Comparison of ENCODE assay signal across 1 cellular context in genomic region chr18:50287441-50288347, GRCh38.
TF ChIP-seq lines count a peak whose summit lies in the region.

TSS of gene CXXC1 (minus strand) at chr18:50287692. CDS start at chr18:50287589, 103 bp downstream.

TF ChIP-seq in GM12878, 131 proteins besides CTCF, POLR2A, EP300 and RAD21 (continued from another document and continues in another):
- TF ChIP-seq, protein P1, sequence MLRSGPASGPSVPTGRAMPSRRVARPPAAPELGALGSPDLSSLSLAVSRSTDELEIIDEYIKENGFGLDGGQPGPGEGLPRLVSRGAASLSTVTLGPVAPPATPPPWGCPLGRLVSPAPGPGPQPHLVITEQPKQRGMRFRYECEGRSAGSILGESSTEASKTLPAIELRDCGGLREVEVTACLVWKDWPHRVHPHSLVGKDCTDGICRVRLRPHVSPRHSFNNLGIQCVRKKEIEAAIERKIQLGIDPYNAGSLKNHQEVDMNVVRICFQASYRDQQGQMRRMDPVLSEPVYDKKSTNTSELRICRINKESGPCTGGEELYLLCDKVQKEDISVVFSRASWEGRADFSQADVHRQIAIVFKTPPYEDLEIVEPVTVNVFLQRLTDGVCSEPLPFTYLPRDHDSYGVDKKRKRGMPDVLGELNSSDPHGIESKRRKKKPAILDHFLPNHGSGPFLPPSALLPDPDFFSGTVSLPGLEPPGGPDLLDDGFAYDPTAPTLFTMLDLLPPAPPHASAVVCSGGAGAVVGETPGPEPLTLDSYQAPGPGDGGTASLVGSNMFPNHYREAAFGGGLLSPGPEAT (IDR thresholded peaks at IDR 0.05; ENCODE audit: low read depth) = peak; percentile 39; the same call in 1 of the 2 replicates
- TF ChIP-seq FOXM1 (IDR thresholded peaks at IDR 0.05; ENCODE audit: low read depth, low read length) (no peak), SRF (IDR thresholded peaks at IDR 0.05; ENCODE audit: low read depth in 2 of 2, low read length in 2 of 2) (no peak), GABPA (IDR thresholded peaks at IDR 0.05; ENCODE audit: low read depth) (no peak), HDAC6 (IDR thresholded peaks at IDR 0.05; ENCODE audit: unreplicated experiment) (no peak), ELK1 (IDR thresholded peaks at IDR 0.05; ENCODE audit: low read depth, low read length) (peak; percentile 60), BCLAF1 (IDR thresholded peaks at IDR 0.05) (no peak), NFXL1 (IDR thresholded peaks at IDR 0.05; ENCODE audit: borderline replicate concordance) (no peak), HDAC2 (IDR thresholded peaks at IDR 0.05) (no peak), BCL11A (IDR thresholded peaks at IDR 0.05; ENCODE audit: low read depth, low read length) (no peak), POLR2AphosphoS2 (IDR thresholded peaks at IDR 0.05; ENCODE audit: low read depth, low read length) (no peak), MTA2 (IDR thresholded peaks at IDR 0.05; ENCODE audit: low read depth) (no peak), CHD4 (IDR thresholded peaks at IDR 0.05) (no peak), SMAD1 (IDR thresholded peaks at IDR 0.05; ENCODE audit: low read depth, partially characterized antibody) (no peak), STAT1 (conservative IDR thresholded peaks at IDR 0.05) (peak; percentile 84), RBBP5 (conservative IDR thresholded peaks at IDR 0.05) (no peak), MYB (IDR thresholded peaks at IDR 0.05; ENCODE audit: borderline replicate concordance, low read depth, low read length) (no peak), IKZF2 (IDR thresholded peaks at IDR 0.05) (peak in 1 of 2 experiments; percentile 33; a peak in 1 of 4 replicates), SMAD5 (IDR thresholded peaks at IDR 0.05; ENCODE audit: low read depth) (peak; percentile 60; the same call in 1 of the 2 replicates), NR2F1 (conservative IDR thresholded peaks at IDR 0.05) (no peak; the same call in 1 of the 2 replicates), ATF3 (IDR thresholded peaks at IDR 0.05; ENCODE audit: borderline replicate concordance, extremely low read depth, low read depth, low read length) (no peak), RUNX3 (IDR thresholded peaks at IDR 0.05; ENCODE audit: low read length) (no peak), ATF7 (IDR thresholded peaks at IDR 0.05; ENCODE audit: low read depth) (peak; percentile 83), SMC3 (IDR thresholded peaks at IDR 0.05; ENCODE audit: borderline replicate concordance, low read length) (peak; percentile 27), SREBF1 (IDR thresholded peaks at IDR 0.05; ENCODE audit: low read length) (peak; percentile 58), NFYA (IDR thresholded peaks at IDR 0.05; ENCODE audit: borderline replicate concordance, low read depth, low read length) (no peak), MXI1 (IDR thresholded peaks at IDR 0.05; ENCODE audit: low read depth, low read length) (peak; percentile 76; the same call in 1 of the 2 replicates), TCF12 (IDR thresholded peaks at IDR 0.05; ENCODE audit: low read depth, low read length) (peak; percentile 35; the same call in 1 of the 2 replicates), NKRF (conservative IDR thresholded peaks at IDR 0.05) (peak; percentile 73), MYC (IDR thresholded peaks at IDR 0.05; ENCODE audit: insufficient read depth, insufficient read length, insufficient replicate concordance, low read length, severe bottlenecking) (no peak), BHLHE40 (IDR thresholded peaks at IDR 0.05; ENCODE audit: borderline replicate concordance in 1 of 2, low read depth in 2 of 2, low read length in 1 of 2) (peak; percentile 44 to 46; a peak in 3 of 4 replicates), SMARCA5 (IDR thresholded peaks at IDR 0.05) (peak; percentile 79; the same call in 1 of the 2 replicates), YY1 (IDR thresholded peaks at IDR 0.05; ENCODE audit: low read depth, low read length) (peak; percentile 100), IRF4 (IDR thresholded peaks at IDR 0.05; ENCODE audit: low read depth, low read length) (no peak)
- TF ChIP-seq, protein P2, sequence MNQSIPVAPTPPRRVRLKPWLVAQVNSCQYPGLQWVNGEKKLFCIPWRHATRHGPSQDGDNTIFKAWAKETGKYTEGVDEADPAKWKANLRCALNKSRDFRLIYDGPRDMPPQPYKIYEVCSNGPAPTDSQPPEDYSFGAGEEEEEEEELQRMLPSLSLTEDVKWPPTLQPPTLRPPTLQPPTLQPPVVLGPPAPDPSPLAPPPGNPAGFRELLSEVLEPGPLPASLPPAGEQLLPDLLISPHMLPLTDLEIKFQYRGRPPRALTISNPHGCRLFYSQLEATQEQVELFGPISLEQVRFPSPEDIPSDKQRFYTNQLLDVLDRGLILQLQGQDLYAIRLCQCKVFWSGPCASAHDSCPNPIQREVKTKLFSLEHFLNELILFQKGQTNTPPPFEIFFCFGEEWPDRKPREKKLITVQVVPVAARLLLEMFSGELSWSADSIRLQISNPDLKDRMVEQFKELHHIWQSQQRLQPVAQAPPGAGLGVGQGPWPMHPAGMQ (IDR thresholded peaks at IDR 0.05; ENCODE audit: borderline replicate concordance) = no peak
- TF ChIP-seq, protein P3, sequence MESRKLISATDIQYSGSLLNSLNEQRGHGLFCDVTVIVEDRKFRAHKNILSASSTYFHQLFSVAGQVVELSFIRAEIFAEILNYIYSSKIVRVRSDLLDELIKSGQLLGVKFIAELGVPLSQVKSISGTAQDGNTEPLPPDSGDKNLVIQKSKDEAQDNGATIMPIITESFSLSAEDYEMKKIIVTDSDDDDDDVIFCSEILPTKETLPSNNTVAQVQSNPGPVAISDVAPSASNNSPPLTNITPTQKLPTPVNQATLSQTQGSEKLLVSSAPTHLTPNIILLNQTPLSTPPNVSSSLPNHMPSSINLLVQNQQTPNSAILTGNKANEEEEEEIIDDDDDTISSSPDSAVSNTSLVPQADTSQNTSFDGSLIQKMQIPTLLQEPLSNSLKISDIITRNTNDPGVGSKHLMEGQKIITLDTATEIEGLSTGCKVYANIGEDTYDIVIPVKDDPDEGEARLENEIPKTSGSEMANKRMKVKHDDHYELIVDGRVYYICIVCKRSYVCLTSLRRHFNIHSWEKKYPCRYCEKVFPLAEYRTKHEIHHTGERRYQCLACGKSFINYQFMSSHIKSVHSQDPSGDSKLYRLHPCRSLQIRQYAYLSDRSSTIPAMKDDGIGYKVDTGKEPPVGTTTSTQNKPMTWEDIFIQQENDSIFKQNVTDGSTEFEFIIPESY (IDR thresholded peaks at IDR 0.05) = no peak
- TF ChIP-seq, protein P4, sequence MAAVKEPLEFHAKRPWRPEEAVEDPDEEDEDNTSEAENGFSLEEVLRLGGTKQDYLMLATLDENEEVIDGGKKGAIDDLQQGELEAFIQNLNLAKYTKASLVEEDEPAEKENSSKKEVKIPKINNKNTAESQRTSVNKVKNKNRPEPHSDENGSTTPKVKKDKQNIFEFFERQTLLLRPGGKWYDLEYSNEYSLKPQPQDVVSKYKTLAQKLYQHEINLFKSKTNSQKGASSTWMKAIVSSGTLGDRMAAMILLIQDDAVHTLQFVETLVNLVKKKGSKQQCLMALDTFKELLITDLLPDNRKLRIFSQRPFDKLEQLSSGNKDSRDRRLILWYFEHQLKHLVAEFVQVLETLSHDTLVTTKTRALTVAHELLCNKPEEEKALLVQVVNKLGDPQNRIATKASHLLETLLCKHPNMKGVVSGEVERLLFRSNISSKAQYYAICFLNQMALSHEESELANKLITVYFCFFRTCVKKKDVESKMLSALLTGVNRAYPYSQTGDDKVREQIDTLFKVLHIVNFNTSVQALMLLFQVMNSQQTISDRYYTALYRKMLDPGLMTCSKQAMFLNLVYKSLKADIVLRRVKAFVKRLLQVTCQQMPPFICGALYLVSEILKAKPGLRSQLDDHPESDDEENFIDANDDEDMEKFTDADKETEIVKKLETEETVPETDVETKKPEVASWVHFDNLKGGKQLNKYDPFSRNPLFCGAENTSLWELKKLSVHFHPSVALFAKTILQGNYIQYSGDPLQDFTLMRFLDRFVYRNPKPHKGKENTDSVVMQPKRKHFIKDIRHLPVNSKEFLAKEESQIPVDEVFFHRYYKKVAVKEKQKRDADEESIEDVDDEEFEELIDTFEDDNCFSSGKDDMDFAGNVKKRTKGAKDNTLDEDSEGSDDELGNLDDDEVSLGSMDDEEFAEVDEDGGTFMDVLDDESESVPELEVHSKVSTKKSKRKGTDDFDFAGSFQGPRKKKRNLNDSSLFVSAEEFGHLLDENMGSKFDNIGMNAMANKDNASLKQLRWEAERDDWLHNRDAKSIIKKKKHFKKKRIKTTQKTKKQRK (IDR thresholded peaks at IDR 0.05; ENCODE audit: low read depth, low read length) = no peak
- TF ChIP-seq, protein P5, sequence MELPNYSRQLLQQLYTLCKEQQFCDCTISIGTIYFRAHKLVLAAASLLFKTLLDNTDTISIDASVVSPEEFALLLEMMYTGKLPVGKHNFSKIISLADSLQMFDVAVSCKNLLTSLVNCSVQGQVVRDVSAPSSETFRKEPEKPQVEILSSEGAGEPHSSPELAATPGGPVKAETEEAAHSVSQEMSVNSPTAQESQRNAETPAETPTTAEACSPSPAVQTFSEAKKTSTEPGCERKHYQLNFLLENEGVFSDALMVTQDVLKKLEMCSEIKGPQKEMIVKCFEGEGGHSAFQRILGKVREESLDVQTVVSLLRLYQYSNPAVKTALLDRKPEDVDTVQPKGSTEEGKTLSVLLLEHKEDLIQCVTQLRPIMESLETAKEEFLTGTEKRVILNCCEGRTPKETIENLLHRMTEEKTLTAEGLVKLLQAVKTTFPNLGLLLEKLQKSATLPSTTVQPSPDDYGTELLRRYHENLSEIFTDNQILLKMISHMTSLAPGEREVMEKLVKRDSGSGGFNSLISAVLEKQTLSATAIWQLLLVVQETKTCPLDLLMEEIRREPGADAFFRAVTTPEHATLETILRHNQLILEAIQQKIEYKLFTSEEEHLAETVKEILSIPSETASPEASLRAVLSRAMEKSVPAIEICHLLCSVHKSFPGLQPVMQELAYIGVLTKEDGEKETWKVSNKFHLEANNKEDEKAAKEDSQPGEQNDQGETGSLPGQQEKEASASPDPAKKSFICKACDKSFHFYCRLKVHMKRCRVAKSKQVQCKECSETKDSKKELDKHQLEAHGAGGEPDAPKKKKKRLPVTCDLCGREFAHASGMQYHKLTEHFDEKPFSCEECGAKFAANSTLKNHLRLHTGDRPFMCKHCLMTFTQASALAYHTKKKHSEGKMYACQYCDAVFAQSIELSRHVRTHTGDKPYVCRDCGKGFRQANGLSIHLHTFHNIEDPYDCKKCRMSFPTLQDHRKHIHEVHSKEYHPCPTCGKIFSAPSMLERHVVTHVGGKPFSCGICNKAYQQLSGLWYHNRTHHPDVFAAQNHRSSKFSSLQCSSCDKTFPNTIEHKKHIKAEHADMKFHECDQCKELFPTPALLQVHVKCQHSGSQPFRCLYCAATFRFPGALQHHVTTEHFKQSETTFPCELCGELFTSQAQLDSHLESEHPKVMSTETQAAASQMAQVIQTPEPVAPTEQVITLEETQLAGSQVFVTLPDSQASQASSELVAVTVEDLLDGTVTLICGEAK (IDR thresholded peaks at IDR 0.05; ENCODE audit: borderline replicate concordance) = no peak; the same call in 1 of the 2 replicates
